In the genomic region with DNA sequence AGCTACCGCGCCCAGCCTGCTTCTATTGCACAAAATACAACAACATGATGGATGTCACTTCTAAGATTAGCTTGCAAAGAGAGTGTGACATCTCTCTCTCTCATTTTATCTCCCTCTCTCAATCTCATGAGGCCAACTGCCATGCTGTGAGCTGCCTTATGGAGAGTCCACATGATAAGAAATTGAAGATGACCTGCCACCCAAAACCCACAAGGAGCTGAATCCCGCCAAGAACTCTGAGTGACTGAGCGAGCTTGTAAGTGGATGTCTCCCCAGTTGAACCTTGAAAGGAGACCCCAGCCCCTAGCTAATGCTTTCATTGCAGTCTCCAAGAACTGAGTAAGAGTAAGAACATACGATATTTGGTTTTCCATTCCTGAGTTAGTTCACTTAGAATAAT, we compare ENCODE assay signal across 3 cellular contexts.
"Had no signal": no experiment of that assay in that cellular context is flagged by ENCODE, and none has a peak within 500 bp of the region (broad histone marks: within the 10 kb centered on the region; RNA-seq: fewer than 3 reads in every experiment).

No MANE protein-coding gene starts in this region.

- H3K4me3 ChIP-seq: GM12878 had no signal

- DNase-seq: GDM1, GF-D8 had no signal
